In genomic region chr6:117311310-117311709, GRCh38 we compare ENCODE assay signal across 2 cellular contexts.
TF ChIP-seq lines count a peak whose summit lies in the region.

No MANE protein-coding gene starts in this region.

TF ChIP-seq in HepG2, 621 proteins besides CTCF, POLR2A, EP300 and RAD21:
- TF ChIP-seq MAFK (conservative IDR thresholded peaks at IDR 0.05 in 1 of 2, IDR thresholded peaks at IDR 0.05 in 1 of 2; ENCODE audit: low read length in 2 of 2) (peak; percentile 76 to 85; a peak in 3 of 4 replicates), MAFF (IDR thresholded peaks at IDR 0.05; ENCODE audit: low read depth, low read length) (peak; percentile 86), STAT5B (CRISPR knock-in tag; IDR thresholded peaks at IDR 0.05) (no peak)

TF ChIP-seq in IMR-90, 13 proteins besides CTCF, POLR2A, EP300 and RAD21:
- TF ChIP-seq MXI1 (IDR thresholded peaks at IDR 0.05; ENCODE audit: borderline replicate concordance, low read depth, low read length) (no peak), MAFK (IDR thresholded peaks at IDR 0.05; ENCODE audit: low read depth, low read length) (peak; percentile 54; the same call in 1 of the 2 replicates)
